8 cellular contexts compared by ENCODE assay signal in the genomic region with DNA sequence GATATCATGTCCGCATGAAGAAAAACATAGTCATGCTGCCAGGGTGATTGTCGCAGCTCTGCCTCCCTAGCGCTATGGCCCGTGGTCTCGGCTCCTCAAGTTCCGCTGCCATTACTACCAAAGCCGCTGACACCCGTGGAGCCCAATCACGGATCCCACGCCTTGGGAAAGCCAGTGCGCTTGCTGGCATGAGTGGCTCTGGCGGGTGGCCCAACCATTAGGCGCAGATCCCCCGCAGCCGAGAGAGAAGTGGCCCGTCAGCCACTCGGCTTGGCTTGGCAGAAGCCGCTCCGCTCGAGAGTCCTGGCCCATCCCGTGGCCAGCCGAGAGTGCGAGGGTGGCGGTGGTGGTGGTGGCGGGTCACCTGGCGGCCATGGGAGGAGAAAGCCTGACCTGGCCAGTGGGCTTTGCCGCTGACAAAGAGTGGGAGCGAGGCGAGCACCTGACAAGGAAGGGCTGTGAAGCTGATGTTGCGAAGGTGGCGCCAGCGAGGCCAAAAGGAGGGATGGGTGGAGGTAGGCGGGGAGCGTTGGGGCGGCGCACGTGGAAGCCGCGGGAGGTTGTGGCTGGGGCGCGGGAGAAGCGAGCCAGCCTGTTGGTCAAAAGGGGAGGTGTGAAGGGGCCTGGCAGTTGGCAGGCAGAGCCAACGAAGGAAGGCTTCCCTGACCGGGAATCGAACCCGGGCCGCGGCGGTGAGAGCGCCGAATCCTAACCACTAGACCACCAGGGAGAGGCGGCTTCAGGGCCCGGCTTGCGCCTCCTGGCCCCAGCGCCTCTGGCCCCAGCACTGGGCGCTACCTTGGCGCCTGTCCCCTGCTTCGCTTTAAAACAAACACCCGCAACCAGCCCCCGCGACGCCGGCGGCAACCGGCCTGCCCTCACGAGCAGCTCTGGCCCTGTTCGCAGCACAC. TPM values are rescaled to one million over a fixed set of nuclear protein-coding genes. Genes with fewer than 3 reads are reported as not detected.
DNase-seq lines count a peak whose midpoint lies in the region; ATAC-seq, FAIRE-seq and TF ChIP-seq lines count a peak whose summit lies in the region.
"Not testable (repeated sequence)": the region's sequence is repeated elsewhere in the genome, so short reads cannot be mapped to it uniquely, and the experiment has no call there.

No MANE protein-coding gene starts in this region.

- H3K9me3 ChIP-seq in CD8-positive, alpha-beta T cell (ENCODE audit: low read length); RWPE2 (ENCODE audit: severe bottlenecking): not testable (repeated sequence)

- not testable (repeated sequence) for H3K4me3 Mint-ChIP-seq in CD8-positive, alpha-beta T cell; progenitor cell of endocrine pancreas (ENCODE audit: low read depth)

- H3K27ac Mint-ChIP-seq in CD8-positive, alpha-beta T cell; progenitor cell of endocrine pancreas: not testable (repeated sequence)

- peak; percentile 93 for FAIRE-seq in H54 (lab: Jason Lieb, UNC)

- CTCF ChIA-PET in CD8-positive, alpha-beta T cell (lab: Charles Lee) = not testable (repeated sequence)

- H3K27me3 Mint-ChIP-seq in CD8-positive, alpha-beta T cell (ENCODE audit: low read depth); progenitor cell of endocrine pancreas: not testable (repeated sequence)

- H3K4me1 ChIP-seq in CD8-positive, alpha-beta T cell (ENCODE audit: insufficient read depth, low read length); RWPE2 (ENCODE audit: insufficient read depth, poor library complexity, severe bottlenecking): not testable (repeated sequence)

- not testable (repeated sequence) for H3K27me3 ChIP-seq in CD8-positive, alpha-beta T cell (ENCODE audit: insufficient read depth, low read length); RWPE2 (ENCODE audit: insufficient read depth, poor library complexity, severe bottlenecking)

- H3K4me1 Mint-ChIP-seq in CD8-positive, alpha-beta T cell (ENCODE audit: low read depth); progenitor cell of endocrine pancreas (ENCODE audit: low read depth): not testable (repeated sequence)

- H3K27ac ChIP-seq in CD8-positive, alpha-beta T cell (ENCODE audit: low read depth, low read length); RWPE2 (ENCODE audit: poor library complexity, severe bottlenecking): not testable (repeated sequence)

- not testable (repeated sequence) for TF ChIP-seq POLR2A in H54 (IDR thresholded peaks at IDR 0.05; ENCODE audit: low read depth, low read length)

- peak; percentile 18 for ATAC-seq in CD8-positive, alpha-beta T cell
- peak; percentile 75 for ATAC-seq in GM19351 (IDR thresholded peaks at IDR 0.05; ENCODE audit: unreplicated experiment)
- ATAC-seq in HG03103 (IDR thresholded peaks at IDR 0.05; ENCODE audit: low read depth, unreplicated experiment) = peak; percentile 54
- ATAC-seq in RWPE2 (ENCODE audit: low read depth) = peak; percentile 60
- peak; percentile 34 to 86 for ATAC-seq in left cardiac atrium

- not testable (repeated sequence) for H3K36me3 Mint-ChIP-seq in CD8-positive, alpha-beta T cell; progenitor cell of endocrine pancreas (ENCODE audit: insufficient read depth)

- peak in 2 of 7 experiments; percentile 17 to 54 for DNase-seq in CD8-positive, alpha-beta T cell
- not testable (repeated sequence) for DNase-seq in H54 (ENCODE audit: insufficient read length, low spot score); left cardiac atrium
- DNase-seq in RWPE2 (ENCODE audit: low spot score) (peak; percentile 82), progenitor cell of endocrine pancreas (ENCODE audit: low spot score, unreplicated experiment) (peak; percentile 35)
- DNase-seq in activated naive CD4-positive, alpha-beta T cell treated with Interleukin-2 at 50 U/mL for 16 hours = peak; percentile 30

- POLR2A ChIA-PET in CD8-positive, alpha-beta T cell (lab: Charles Lee) = not testable (repeated sequence)

- H3K9me3 Mint-ChIP-seq in CD8-positive, alpha-beta T cell; progenitor cell of endocrine pancreas (ENCODE audit: low read depth): not testable (repeated sequence)

- intact Hi-C loops in CD8-positive, alpha-beta T cell (cut with DNase I, micrococcal nuclease); left cardiac atrium (cut with DNase I): not testable (repeated sequence)

- H3K36me3 ChIP-seq in CD8-positive, alpha-beta T cell (ENCODE audit: insufficient read depth, low read length); RWPE2 (ENCODE audit: low read depth): not testable (repeated sequence)

- H3K4me3 ChIP-seq in CD8-positive, alpha-beta T cell (ENCODE audit: low read depth, low read length); RWPE2 (ENCODE audit: severe bottlenecking): not testable (repeated sequence)

- TF ChIP-seq CTCF in CD8-positive, alpha-beta T cell (IDR thresholded peaks at IDR 0.05); RWPE2 (IDR thresholded peaks at IDR 0.05; ENCODE audit: poor library complexity, severe bottlenecking); progenitor cell of endocrine pancreas (IDR thresholded peaks at IDR 0.05; ENCODE audit: unreplicated experiment): not testable (repeated sequence)

RNA-seq across cellular contexts. Expression of a gene that starts 51.1 kb away (rescaled TPM):
- total RNA-seq in CD8-positive, alpha-beta T cell = under 1 TPM; 0.31 to 0.46 TPM
- 10 to 100 TPM; 37.9 to 48.7 TPM for total RNA-seq in left cardiac atrium
- total RNA-seq in progenitor cell of endocrine pancreas = 0.40 TPM in 1 of 2 replicates, not detected in the other

Comparison
In these comparisons a context has a peak if more than half of its experiments do, and no peak if none do; other contexts are left out.
1. ATAC-seq: peak in every context shown above with its lines; median percentile 75 in GM19351; 60 in RWPE2; 60 in left cardiac atrium; 54 in HG03103; 18 in CD8-positive, alpha-beta T cell.
2. RNA of a gene that starts 51.1 kb away (total RNA-seq): 37.9 to 48.7 TPM in left cardiac atrium; 0.31 to 0.46 TPM in CD8-positive, alpha-beta T cell and 0.40 TPM in progenitor cell of endocrine pancreas; every median in the first group is over 10 times any median in the second.